Comparison of ENCODE assay signal across 3 cellular contexts in genomic region chr18:57806201-57806890, GRCh38.
TF ChIP-seq lines count a peak whose summit lies in the region.

No MANE protein-coding gene starts in this region.

TF ChIP-seq in A549, 52 proteins besides CTCF, POLR2A, EP300 and RAD21:
- TF ChIP-seq NPAS2 (CRISPR knock-in tag; IDR thresholded peaks at IDR 0.05; ENCODE audit: borderline replicate concordance) (no peak), BCL3 (IDR thresholded peaks at IDR 0.05) (no peak)

TF ChIP-seq in IMR-90, 13 proteins besides CTCF, POLR2A, EP300 and RAD21:
- TF ChIP-seq MAFK (IDR thresholded peaks at IDR 0.05; ENCODE audit: low read depth, low read length) (no peak), RFX5 (IDR thresholded peaks at IDR 0.05; ENCODE audit: low read depth, low read length) (no peak), CHD1 (IDR thresholded peaks at IDR 0.05; ENCODE audit: low read depth, low read length) (no peak), FOS (IDR thresholded peaks at IDR 0.05; ENCODE audit: low read depth, low read length) (no peak), USF2 (IDR thresholded peaks at IDR 0.05; ENCODE audit: low read depth, low read length) (no peak), SMC3 (IDR thresholded peaks at IDR 0.05; ENCODE audit: low read depth, low read length) (no peak), CEBPB (IDR thresholded peaks at IDR 0.05; ENCODE audit: low read depth, low read length) (no peak), ELK1 (IDR thresholded peaks at IDR 0.05; ENCODE audit: borderline replicate concordance, low read depth, low read length) (no peak)

TF ChIP-seq in GM12891, 5 proteins besides CTCF, POLR2A, EP300 and RAD21:
- TF ChIP-seq TAF1 (IDR thresholded peaks at IDR 0.05; ENCODE audit: low read depth, low read length) (no peak), SPI1 (IDR thresholded peaks at IDR 0.05; ENCODE audit: low read depth, low read length) (no peak)
